In the genomic region with DNA sequence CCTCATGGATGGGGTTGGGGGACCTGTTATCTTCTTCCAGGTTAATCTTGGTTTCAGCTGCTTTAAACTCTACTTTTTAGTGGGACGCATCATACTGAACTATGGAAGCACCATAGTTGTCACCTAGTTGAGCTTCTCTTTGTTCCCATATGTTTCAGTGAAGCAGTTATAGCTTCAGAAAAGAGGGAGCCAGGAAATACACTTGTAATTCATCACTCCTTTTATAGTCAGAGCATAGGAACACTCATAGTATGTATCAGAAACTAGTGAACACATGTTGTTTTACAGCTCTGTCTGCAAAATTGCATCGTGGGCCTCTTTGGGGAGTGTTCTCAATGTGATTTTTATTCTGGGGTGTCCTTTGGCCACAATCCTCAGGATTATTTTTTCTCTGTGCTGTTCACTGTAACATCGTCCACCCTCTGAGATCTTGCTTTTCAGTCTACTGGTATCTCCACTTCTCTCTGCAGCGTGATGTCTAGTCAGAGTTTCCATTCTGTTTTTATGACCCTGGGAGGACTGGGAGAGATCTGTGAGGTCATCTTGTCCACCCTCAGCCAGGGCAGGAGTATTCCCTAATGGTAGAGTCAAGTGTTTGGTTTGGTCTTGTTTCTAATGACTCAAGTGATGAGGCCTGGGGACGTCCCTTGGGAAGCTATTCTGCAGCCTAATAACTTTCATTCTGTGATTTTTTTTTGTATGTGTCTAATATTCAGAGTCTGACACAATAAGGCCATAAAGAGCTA, we compare ENCODE assay signal across 15 cellular contexts.
DNase-seq lines count a peak whose midpoint lies in the region; ATAC-seq, FAIRE-seq and TF ChIP-seq lines count a peak whose summit lies in the region.
"Had no signal": no experiment of that assay in that cellular context is flagged by ENCODE, and none has a peak within 500 bp of the region (broad histone marks: within the 10 kb centered on the region; RNA-seq: fewer than 3 reads in every experiment).

No MANE protein-coding gene starts in this region.

- TF ChIP-seq POLR2A in HepG2 (IDR thresholded peaks at IDR 0.05; ENCODE audit: insufficient read depth in 1 of 2, low read depth in 2 of 2, low read length in 2 of 2) (no peak), right lobe of liver (IDR thresholded peaks at IDR 0.05) (no peak)

- TF ChIP-seq RAD21 in HepG2 (CRISPR knock-in tag; IDR thresholded peaks at IDR 0.05): no peak

- H4K20me1 ChIP-seq in HepG2 (ENCODE audit: insufficient read depth, low read length) (no peaks in the 10 kb centered on the region), fibroblast of lung (ENCODE audit: control insufficient read depth, extremely low read depth, insufficient read depth, low read length) (no peaks in the 10 kb centered on the region), osteoblast (ENCODE audit: insufficient read depth, low read length) (no peaks in the 10 kb centered on the region), Karpas-422 (ENCODE audit: insufficient read depth, low read depth, low read length) (no peaks in the 10 kb centered on the region)

- H3K4me3 ChIP-seq in HepG2 (replicated peaks in 1 of 3; ENCODE audit: insufficient read depth in 1 of 3, low read depth in 2 of 3, low read length in 3 of 3) (no peak overlapping the region), right lobe of liver (no peak overlapping the region), fibroblast of lung (replicated peaks in 1 of 4; ENCODE audit: control extremely low read depth in 1 of 4, insufficient read depth in 1 of 4, low read depth in 3 of 4, low read length in 4 of 4) (no peak overlapping the region), osteoblast (ENCODE audit: insufficient read depth, low read length) (peak overlapping the region; percentile 8), Karpas-422 (ENCODE audit: low read length) (no peak overlapping the region)

- no peak for FAIRE-seq in HepG2 (lab: Jason Lieb, UNC)
- FAIRE-seq: GM12891 had no signal

- TF ChIP-seq CTCF in HepG2 (CRISPR knock-in tag; IDR thresholded peaks at IDR 0.05) (no peak), right lobe of liver (IDR thresholded peaks at IDR 0.05) (no peak), fibroblast of lung (conservative IDR thresholded peaks at IDR 0.05 in 1 of 2, IDR thresholded peaks at IDR 0.05 in 1 of 2; ENCODE audit: low read depth in 1 of 2, low read length in 2 of 2) (no peak), osteoblast (IDR thresholded peaks at IDR 0.05; ENCODE audit: extremely low read depth, low read depth, low read length) (no peak)

- no peak for DNase-seq in HepG2 (ENCODE audit: low spot score)
- no peak for DNase-seq in right lobe of liver
- DNase-seq in fibroblast of lung (ENCODE audit: low read depth in 2 of 2): peak; percentile 24 to 58
- DNase-seq in osteoblast (ENCODE audit: insufficient read length, low spot score, missing footprints): peak; percentile 93
- DNase-seq in stimulated activated naive CD4-positive, alpha-beta T cell treated with Interleukin-2 at 50 U/mL for 16 hours (lab: John Stamatoyannopoulos, UW): no peak
- DNase-seq in Karpas-422: no peak
- DNase-seq in 8988T: no peak
- no peak for DNase-seq in T-helper 1 cell
- DNase-seq: activated naive CD8-positive, alpha-beta T cell treated with anti-CD3 and anti-CD28 coated beads, Interleukin-2, amount 10 ng/mL, durations not matched to agents 7 days and 5 days; DMS153; H9; midbrain; NCI-H1436; SHP77 had no signal

- CTCF ChIA-PET in HepG2 (lab: Yijun Ruan, JAX; ENCODE audit: low intra/inter-chr PET ratio, low total read pairs): no interaction called here

- in situ Hi-C loops in HepG2 (cut with HindIII; ENCODE audit: extremely low pct_ligation_motif_present, low pct_unique_long_range_greater_than_20kb): no loop called here

- H3K9me2 ChIP-seq in Karpas-422 (replicated peaks; ENCODE audit: insufficient read depth, low read length): no peaks in the 10 kb centered on the region

- no peaks in the 10 kb centered on the region for H3K36me3 ChIP-seq in HepG2 (replicated peaks in 1 of 2; ENCODE audit: control insufficient read depth in 1 of 2, insufficient read depth in 2 of 2, low read length in 2 of 2)
- no peaks in the 10 kb centered on the region for H3K36me3 ChIP-seq in right lobe of liver
- H3K36me3 ChIP-seq in fibroblast of lung (ENCODE audit: control insufficient read depth, insufficient read depth, low read length): no peaks in the 10 kb centered on the region
- H3K36me3 ChIP-seq in osteoblast (ENCODE audit: insufficient read depth, low read length): no peaks in the 10 kb centered on the region
- H3K36me3 ChIP-seq in Karpas-422 (ENCODE audit: insufficient read depth, low read length): no peaks in the 10 kb centered on the region

- no TSS peak for BruUV-seq in HepG2 (replicated peaks; lab: Mats Ljungman, UMichigan)

- intact Hi-C loops in HepG2 (cut with micrococcal nuclease; ENCODE audit: unreplicated experiment) (no loop called here), right lobe of liver (cut with DNase I) (no loop called here)

- H3K27ac ChIP-seq in HepG2 (ENCODE audit: extremely low read length, insufficient read depth, low read length) (no peak overlapping the region), right lobe of liver (no peak overlapping the region), fibroblast of lung (ENCODE audit: insufficient read depth, low read length) (peak overlapping the region; percentile 82), osteoblast (ENCODE audit: low read depth, low read length) (peak overlapping the region; percentile 96), Karpas-422 (ENCODE audit: low read length) (no peak overlapping the region)

- no peaks in the 10 kb centered on the region for H3K27me3 ChIP-seq in HepG2 (ENCODE audit: control insufficient read depth in 1 of 2, insufficient read depth in 2 of 2, low read length in 2 of 2)
- H3K27me3 ChIP-seq in right lobe of liver: no peaks in the 10 kb centered on the region
- H3K27me3 ChIP-seq in fibroblast of lung (ENCODE audit: control insufficient read depth, insufficient read depth, low read length): no peaks in the 10 kb centered on the region
- no peaks in the 10 kb centered on the region for H3K27me3 ChIP-seq in osteoblast (ENCODE audit: insufficient read depth, low read length)
- H3K27me3 ChIP-seq in Karpas-422 (ENCODE audit: low read length): no peaks in the 10 kb centered on the region

- POLR2A ChIA-PET in HepG2 (lab: Yijun Ruan, JAX): no interaction called here

- H3K9me3 ChIP-seq in HepG2 (ENCODE audit: low read length) (no peaks in the 10 kb centered on the region), right lobe of liver (no peaks in the 10 kb centered on the region), fibroblast of lung (ENCODE audit: control insufficient read depth, insufficient read depth, low read depth, low read length) (no peaks in the 10 kb centered on the region), osteoblast (ENCODE audit: low read depth, low read length) (no peaks in the 10 kb centered on the region), Karpas-422 (ENCODE audit: low read length) (peaks cover 11% of the 10 kb centered on the region)

- H3K4me1 ChIP-seq in HepG2 (ENCODE audit: insufficient read depth, low read length) (peaks cover 22% of the 10 kb centered on the region), right lobe of liver (no peaks in the 10 kb centered on the region), fibroblast of lung (ENCODE audit: control insufficient read depth, extremely low read depth, insufficient read depth, low read length) (peaks cover 5% of the 10 kb centered on the region), osteoblast (ENCODE audit: insufficient read depth, low read length) (peaks cover 30% of the 10 kb centered on the region), Karpas-422 (ENCODE audit: low read length) (no peaks in the 10 kb centered on the region)

- 82% methylated on average over 5 of the region's 5 CpGs for WGBS in HepG2 (ENCODE audit: low lambda C conversion rate)
- 92% methylated on average over 5 of the region's 5 CpGs for WGBS in right lobe of liver (ENCODE audit: insufficient coverage, low coverage, low lambda C conversion rate, missing lambda C conversion rate)

- TF ChIP-seq EP300 in HepG2 (IDR thresholded peaks at IDR 0.05; ENCODE audit: low read depth in 2 of 2, low read length in 2 of 2): no peak
- no peak for TF ChIP-seq EP300 in HepG2 (CRISPR knock-in tag; IDR thresholded peaks at IDR 0.05; ENCODE audit: borderline replicate concordance)

- H3K4me2 ChIP-seq in HepG2 (ENCODE audit: low read depth, low read length) (no peak overlapping the region), fibroblast of lung (ENCODE audit: extremely low read depth, insufficient read depth, low read length) (no peak overlapping the region), osteoblast (ENCODE audit: insufficient read depth, low read length) (peak overlapping the region; percentile 59), Karpas-422 (ENCODE audit: low read depth, low read length, poor library complexity, severe bottlenecking) (no peak overlapping the region)

- no peak overlapping the region for H3K9ac ChIP-seq in HepG2 (ENCODE audit: insufficient read depth, low read depth, low read length)
- no peak overlapping the region for H3K9ac ChIP-seq in fibroblast of lung (ENCODE audit: insufficient read depth, low read length)
- no peak overlapping the region for H3K9ac ChIP-seq in Karpas-422 (ENCODE audit: low read length)

- H2AFZ ChIP-seq in HepG2 (ENCODE audit: low read length) (no peak overlapping the region), fibroblast of lung (ENCODE audit: low read length) (no peak overlapping the region), osteoblast (ENCODE audit: low read length) (no peak overlapping the region), Karpas-422 (ENCODE audit: low read length) (no peak overlapping the region)

- no peaks in the 10 kb centered on the region for H3K79me2 ChIP-seq in HepG2 (ENCODE audit: insufficient read depth, low read length)
- H3K79me2 ChIP-seq in fibroblast of lung (ENCODE audit: control insufficient read depth, insufficient read depth, low read length): no peaks in the 10 kb centered on the region
- H3K79me2 ChIP-seq in osteoblast (ENCODE audit: insufficient read depth, low read length): no peaks in the 10 kb centered on the region
- no peaks in the 10 kb centered on the region for H3K79me2 ChIP-seq in Karpas-422 (ENCODE audit: low read length)

- ATAC-seq in HepG2 (no peak), right lobe of liver (no peak)

TF ChIP-seq in HepG2, 621 proteins besides CTCF, POLR2A, EP300 and RAD21 (continues in another document):
- no peak for TF ChIP-seq ZNF512 (CRISPR knock-in tag; IDR thresholded peaks at IDR 0.05)

Comparison
In these comparisons a context has a peak if more than half of its experiments do, and no peak if none do; other contexts are left out.
1. DNase-seq: peak in fibroblast of lung (2 of 2) and osteoblast (single experiment); none in HepG2 (single experiment), right lobe of liver (0 of 3), stimulated activated naive CD4-positive, alpha-beta T cell treated with Interleukin-2 at 50 U/mL for 16 hours (single experiment), Karpas-422 (single experiment), 8988T (single experiment) and T-helper 1 cell (0 of 5).
2. H3K27ac ChIP-seq: peak in fibroblast of lung (single experiment) and osteoblast (single experiment); none in HepG2 (single experiment), right lobe of liver (0 of 3) and Karpas-422 (single experiment).